ENCODE assay signal across 8 cellular contexts in the genomic region with DNA sequence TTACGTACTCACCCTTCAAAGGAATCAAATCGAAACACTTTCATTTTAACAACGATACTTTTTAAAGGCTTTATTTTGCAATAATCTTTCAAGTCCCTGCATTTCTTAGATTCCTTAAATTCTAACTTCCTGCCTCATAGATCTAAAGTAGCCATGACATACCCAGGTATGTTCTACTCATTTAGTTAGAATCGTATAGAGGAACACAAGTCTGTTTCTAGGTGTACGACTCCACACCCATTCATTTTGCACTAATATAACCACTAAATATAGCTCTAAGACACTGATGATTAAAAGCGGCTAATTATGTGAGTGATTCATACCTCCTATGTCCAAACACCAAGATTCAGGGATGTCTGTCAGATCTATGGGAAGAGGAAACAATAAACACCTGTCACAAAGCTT. TPM values are rescaled to one million over a fixed set of nuclear protein-coding genes. Genes with fewer than 3 reads are reported as not detected.
DNase-seq lines count a peak whose midpoint lies in the region; ATAC-seq, FAIRE-seq and TF ChIP-seq lines count a peak whose summit lies in the region.

No MANE protein-coding gene starts in this region.

- H3K36me3 Mint-ChIP-seq in activated naive CD4-positive, alpha-beta T cell treated with anti-CD3 and anti-CD28 coated beads for 36 hours (ENCODE audit: low read depth) = peaks cover 29% of the 10 kb centered on the region
- peaks cover 35% of the 10 kb centered on the region for H3K36me3 Mint-ChIP-seq in activated CD8-positive, alpha-beta T cell treated with anti-CD3 and anti-CD28 coated beads for 36 hours (ENCODE audit: low read depth)
- peaks cover 56% of the 10 kb centered on the region for H3K36me3 Mint-ChIP-seq in stimulated activated effector memory CD8-positive, alpha-beta T cell treated with anti-CD3 and anti-CD28 coated beads, Interleukin-12 subunit alpha, Interleukin-12 subunit beta, amount 100 ng/mL, for 72 hours

- FAIRE-seq in urothelium cell line (lab: Jason Lieb, UNC) = no peak

- 11% methylated on average over 6 of the region's 6 CpGs for WGBS in right cardiac atrium

- TF ChIP-seq CTCF in activated CD8-positive, alpha-beta T cell treated with anti-CD3 and anti-CD28 coated beads for 36 hours (IDR thresholded peaks at IDR 0.05) = no peak

- no peaks in the 10 kb centered on the region for H3K9me3 Mint-ChIP-seq in activated naive CD4-positive, alpha-beta T cell treated with anti-CD3 and anti-CD28 coated beads for 36 hours
- H3K9me3 Mint-ChIP-seq in activated CD8-positive, alpha-beta T cell treated with anti-CD3 and anti-CD28 coated beads for 36 hours = no peaks in the 10 kb centered on the region
- no peaks in the 10 kb centered on the region for H3K9me3 Mint-ChIP-seq in stimulated activated effector memory CD8-positive, alpha-beta T cell treated with anti-CD3 and anti-CD28 coated beads, Interleukin-12 subunit alpha, Interleukin-12 subunit beta, amount 100 ng/mL, for 72 hours

- peaks cover 4% of the 10 kb centered on the region for H3K4me1 ChIP-seq in right cardiac atrium (ENCODE audit: control insufficient read depth, insufficient read depth, low read length)

- H3K27ac Mint-ChIP-seq in activated naive CD4-positive, alpha-beta T cell treated with anti-CD3 and anti-CD28 coated beads for 36 hours = peak overlapping the region; percentile 94
- H3K27ac Mint-ChIP-seq in activated CD8-positive, alpha-beta T cell treated with anti-CD3 and anti-CD28 coated beads for 36 hours = peak overlapping the region; percentile 95
- H3K27ac Mint-ChIP-seq in stimulated activated effector memory CD8-positive, alpha-beta T cell treated with anti-CD3 and anti-CD28 coated beads, Interleukin-12 subunit alpha, Interleukin-12 subunit beta, amount 100 ng/mL, for 72 hours = peak overlapping the region; percentile 95

- DNase-seq in activated naive CD4-positive, alpha-beta T cell treated with anti-CD3 and anti-CD28 coated beads for 36 hours = no peak
- DNase-seq in activated naive CD4-positive, alpha-beta T cell treated with anti-CD3 and anti-CD28 coated beads, Interleukin-2, amount 50 U/mL, for 16 hours = no peak
- no peak for DNase-seq in activated CD8-positive, alpha-beta T cell treated with anti-CD3 and anti-CD28 coated beads for 36 hours
- DNase-seq in right cardiac atrium (no peak), COLO829 (ENCODE audit: low spot score) (no peak), urothelium cell line (ENCODE audit: low spot score) (no peak)
- DNase-seq in stimulated activated effector memory CD8-positive, alpha-beta T cell treated with anti-CD3 and anti-CD28 coated beads, Interleukin-12 subunit alpha, Interleukin-12 subunit beta, amount 100 ng/mL, for 72 hours (ENCODE audit: low spot score in 2 of 2) = no peak

- no peak for ATAC-seq in activated CD8-positive, alpha-beta T cell treated with anti-CD3 and anti-CD28 coated beads for 36 hours
- ATAC-seq in right cardiac atrium (no peak), HG03460 (IDR thresholded peaks at IDR 0.05; ENCODE audit: unreplicated experiment) (no peak)
- ATAC-seq in stimulated activated effector memory CD8-positive, alpha-beta T cell treated with anti-CD3 and anti-CD28 coated beads, Interleukin-12 subunit alpha, Interleukin-12 subunit beta, amount 100 ng/mL, for 72 hours = peak; percentile 22

- POLR2A ChIA-PET in activated CD8-positive, alpha-beta T cell treated with anti-CD3 and anti-CD28 coated beads for 36 hours (lab: Charles Lee) = interaction anchor here (0.6 to 1.9 kb wide), 8 partner anchors 11 to 563 kb away, joined by 3 to 8 read pairs (median 4); no protein-coding TSS in a partner anchor

- peak overlapping the region; percentile 95 for H3K27ac ChIP-seq in right cardiac atrium (ENCODE audit: low read length)

- peak overlapping the region; percentile 97 for H3K4me3 ChIP-seq in right cardiac atrium (ENCODE audit: low read length)

- no peaks in the 10 kb centered on the region for H3K9me3 ChIP-seq in right cardiac atrium (ENCODE audit: control insufficient read depth, low read length)

- peak overlapping the region; percentile 91 for H3K4me3 Mint-ChIP-seq in activated naive CD4-positive, alpha-beta T cell treated with anti-CD3 and anti-CD28 coated beads for 36 hours
- H3K4me3 Mint-ChIP-seq in activated CD8-positive, alpha-beta T cell treated with anti-CD3 and anti-CD28 coated beads for 36 hours = peak overlapping the region; percentile 90
- peak overlapping the region; percentile 88 for H3K4me3 Mint-ChIP-seq in stimulated activated effector memory CD8-positive, alpha-beta T cell treated with anti-CD3 and anti-CD28 coated beads, Interleukin-12 subunit alpha, Interleukin-12 subunit beta, amount 100 ng/mL, for 72 hours

- H3K27me3 Mint-ChIP-seq in activated naive CD4-positive, alpha-beta T cell treated with anti-CD3 and anti-CD28 coated beads for 36 hours (ENCODE audit: low read depth) = no peaks in the 10 kb centered on the region
- H3K27me3 Mint-ChIP-seq in activated CD8-positive, alpha-beta T cell treated with anti-CD3 and anti-CD28 coated beads for 36 hours = no peaks in the 10 kb centered on the region

- intact Hi-C loops in activated naive CD4-positive, alpha-beta T cell treated with anti-CD3 and anti-CD28 coated beads for 36 hours (cut with micrococcal nuclease) = loop anchor here (1.0 to 5.0 kb wide), 3 partner anchors 13 to 1057 kb away; a partner anchor contains a TSS
- intact Hi-C loops in activated CD8-positive, alpha-beta T cell treated with anti-CD3 and anti-CD28 coated beads for 36 hours (cut with micrococcal nuclease) = no loop called here
- intact Hi-C loops in right cardiac atrium (cut with DNase I) = loop anchor here in 1 of 4 donors (5.0 kb wide), 1 partner anchor 87 kb away; no protein-coding TSS in a partner anchor

- CTCF ChIA-PET in activated naive CD4-positive, alpha-beta T cell treated with anti-CD3 and anti-CD28 coated beads for 36 hours (lab: Charles Lee) = interaction anchor here (0.6 to 1.7 kb wide), 3 partner anchors 8 to 148 kb away, joined by 3 to 7 read pairs (median 4); a partner anchor contains a TSS
- CTCF ChIA-PET in activated CD8-positive, alpha-beta T cell treated with anti-CD3 and anti-CD28 coated beads for 36 hours (lab: Charles Lee) = interaction anchor here (1.3 to 3.7 kb wide), 5 partner anchors 13 to 186 kb away, joined by 3 to 44 read pairs (median 4); no protein-coding TSS in a partner anchor

- H3K4me1 Mint-ChIP-seq in activated naive CD4-positive, alpha-beta T cell treated with anti-CD3 and anti-CD28 coated beads for 36 hours (ENCODE audit: low read depth) = peaks cover 70% of the 10 kb centered on the region
- H3K4me1 Mint-ChIP-seq in activated CD8-positive, alpha-beta T cell treated with anti-CD3 and anti-CD28 coated beads for 36 hours (ENCODE audit: low read depth) = peaks cover 67% of the 10 kb centered on the region
- H3K4me1 Mint-ChIP-seq in stimulated activated effector memory CD8-positive, alpha-beta T cell treated with anti-CD3 and anti-CD28 coated beads, Interleukin-12 subunit alpha, Interleukin-12 subunit beta, amount 100 ng/mL, for 72 hours = peaks cover 63% of the 10 kb centered on the region

- no peaks in the 10 kb centered on the region for H3K27me3 ChIP-seq in right cardiac atrium (ENCODE audit: control insufficient read depth, insufficient read depth)

RNA-seq across cellular contexts. Expression of a gene that starts 1.3 kb away (rescaled TPM):
- total RNA-seq in activated naive CD4-positive, alpha-beta T cell treated with anti-CD3 and anti-CD28 coated beads for 36 hours = 10 to 100 TPM; 88.4 to 92.3 TPM
- total RNA-seq in activated CD8-positive, alpha-beta T cell treated with anti-CD3 and anti-CD28 coated beads for 36 hours = 100 to 1,000 TPM; 101 to 110 TPM
- 100 to 1,000 TPM in 1 of 4 donors, 10 to 100 TPM in 3; 79.9 to 194 (median 93.6) TPM for total RNA-seq in right cardiac atrium
- 28.2 TPM for polyA plus RNA-seq in right cardiac atrium
